ENCODE assay signal across 13 cellular contexts in genomic region chr10:124677291-124677690, GRCh38.
DNase-seq lines count a peak whose midpoint lies in the region; ATAC-seq and TF ChIP-seq lines count a peak whose summit lies in the region.
"Had no signal": no experiment of that assay in that cellular context is flagged by ENCODE, and none has a peak within 500 bp of the region (broad histone marks: within the 10 kb centered on the region; RNA-seq: fewer than 3 reads in every experiment).

No MANE protein-coding gene starts in this region.

- H3K27me3 ChIP-seq in GM23248 (replicated peaks; ENCODE audit: insufficient read depth) (no peaks in the 10 kb centered on the region), adipocyte (replicated peaks; ENCODE audit: control insufficient read depth, insufficient read depth, low read length) (no peaks in the 10 kb centered on the region), layer of hippocampus (ENCODE audit: control insufficient read depth, insufficient read depth, low read length) (no peaks in the 10 kb centered on the region), colonic mucosa (no peaks in the 10 kb centered on the region)

- ATAC-seq in stimulated activated effector memory CD8-positive, alpha-beta T cell treated with anti-CD3 and anti-CD28 coated beads, Interleukin-12 subunit alpha, Interleukin-12 subunit beta, amount 100 ng/mL, for 72 hours: no peak
- ATAC-seq: GM12878 had no signal

- H3K4me3 ChIP-seq in GM23248 (no peak overlapping the region), adipocyte (ENCODE audit: low read length) (peak overlapping the region; percentile 5), colonic mucosa (no peak overlapping the region)
- H3K4me3 ChIP-seq: GM12878, smooth muscle cell had no signal

- no peaks in the 10 kb centered on the region for H3K36me3 ChIP-seq in GM23248 (ENCODE audit: low read depth)
- peaks cover 14% of the 10 kb centered on the region for H3K36me3 ChIP-seq in adipocyte (ENCODE audit: control insufficient read depth, insufficient read depth, low read length, severe bottlenecking)
- H3K36me3 ChIP-seq in colonic mucosa: peaks cover 9% of the 10 kb centered on the region

- H3K4me1 ChIP-seq in GM23248 (ENCODE audit: insufficient read depth): 0 out of 2 replicates have a peak, but pooled peaks cover 7% of the 10 kb centered on the region
- H3K4me1 ChIP-seq in adipocyte (ENCODE audit: control insufficient read depth, insufficient read depth, low read length): peaks cover 69% of the 10 kb centered on the region
- H3K4me1 ChIP-seq in colonic mucosa: no peaks in the 10 kb centered on the region

- no peaks in the 10 kb centered on the region for H3K9me3 ChIP-seq in GM23248 (ENCODE audit: low read depth)
- no peaks in the 10 kb centered on the region for H3K9me3 ChIP-seq in adipocyte (ENCODE audit: control insufficient read depth, low read length)
- H3K9me3 ChIP-seq in colonic mucosa: no peaks in the 10 kb centered on the region

- no peak for TF ChIP-seq CTCF in colonic mucosa (IDR thresholded peaks at IDR 0.05)

- H3K9ac ChIP-seq in GM23248: peak overlapping the region; percentile 34; the same call in 1 of the 2 replicates
- H3K9ac ChIP-seq in adipocyte (ENCODE audit: low read length): peak overlapping the region; percentile 39
- no peak overlapping the region for H3K9ac ChIP-seq in colonic mucosa (ENCODE audit: low read depth in 2 of 2, low read length in 2 of 2)

- DNase-seq in GM23248: peak; percentile 59
- DNase-seq in adipocyte (ENCODE audit: low read depth): no peak
- no peak for DNase-seq in stimulated activated effector memory CD8-positive, alpha-beta T cell treated with anti-CD3 and anti-CD28 coated beads, Interleukin-12 subunit alpha, Interleukin-12 subunit beta, amount 100 ng/mL, for 72 hours (ENCODE audit: low spot score in 2 of 2)
- no peak for DNase-seq in occipital lobe (lab: John Stamatoyannopoulos, UW)
- DNase-seq in NCI-H1417 treated with DMSO at 0.1 percent for 48 hours (lab: John Stamatoyannopoulos, UW): no peak
- no peak for DNase-seq in effector CD4-positive, alpha-beta T cell
- no peak for DNase-seq in colonic mucosa
- DNase-seq: DMS 273 treated with DMSO at 0.1 percent for 48 hours, SHP77 had no signal

- H3F3A ChIP-seq in GM23248 (ENCODE audit: insufficient read depth): no peaks in the 10 kb centered on the region

- peak overlapping the region; percentile 71 for H3K4me3 Mint-ChIP-seq in stimulated activated effector memory CD8-positive, alpha-beta T cell treated with anti-CD3 and anti-CD28 coated beads, Interleukin-12 subunit alpha, Interleukin-12 subunit beta, amount 100 ng/mL, for 72 hours
- H3K4me3 Mint-ChIP-seq: mesothelial cell of epicardium had no signal

- peaks cover 25% of the 10 kb centered on the region; the same call in 1 of the 2 replicates for H3K79me2 ChIP-seq in GM23248 (ENCODE audit: insufficient read depth)

- peak overlapping the region; percentile 19; the same call in 1 of the 2 replicates for H3K27ac ChIP-seq in GM23248
- H3K27ac ChIP-seq in layer of hippocampus (ENCODE audit: low read depth, low read length): peak overlapping the region; percentile 93
- H3K27ac ChIP-seq in colonic mucosa: no peak overlapping the region

- peak overlapping the region; percentile 38 for H2AFZ ChIP-seq in GM23248

- no peaks in the 10 kb centered on the region for H4K20me1 ChIP-seq in GM23248 (ENCODE audit: insufficient read depth)

- peak overlapping the region; percentile 95 for H3K27ac Mint-ChIP-seq in stimulated activated effector memory CD8-positive, alpha-beta T cell treated with anti-CD3 and anti-CD28 coated beads, Interleukin-12 subunit alpha, Interleukin-12 subunit beta, amount 100 ng/mL, for 72 hours

- 41 to 44% methylated on average over 10 of the region's 10 CpGs for WGBS in GM23248 (ENCODE audit: low coverage in 1 of 2, low lambda C conversion rate in 2 of 2, missing lambda C conversion rate in 2 of 2), 2 experiments

- intact Hi-C loops in colonic mucosa (cut with DNase I): no loop called here

- in situ Hi-C loops in GM23248 (cut with MboI): no loop called here

- peaks cover 86% of the 10 kb centered on the region for H3K4me1 Mint-ChIP-seq in stimulated activated effector memory CD8-positive, alpha-beta T cell treated with anti-CD3 and anti-CD28 coated beads, Interleukin-12 subunit alpha, Interleukin-12 subunit beta, amount 100 ng/mL, for 72 hours

- no peaks in the 10 kb centered on the region for H3K9me2 ChIP-seq in GM23248 (ENCODE audit: insufficient read depth)

- no peaks in the 10 kb centered on the region for H3K9me3 Mint-ChIP-seq in stimulated activated effector memory CD8-positive, alpha-beta T cell treated with anti-CD3 and anti-CD28 coated beads, Interleukin-12 subunit alpha, Interleukin-12 subunit beta, amount 100 ng/mL, for 72 hours
- H3K9me3 Mint-ChIP-seq: mesothelial cell of epicardium had no signal

- no peak overlapping the region for H3K4me2 ChIP-seq in GM23248 (ENCODE audit: unreplicated experiment)
- H3K4me2 ChIP-seq: smooth muscle cell had no signal

- H3K36me3 Mint-ChIP-seq in stimulated activated effector memory CD8-positive, alpha-beta T cell treated with anti-CD3 and anti-CD28 coated beads, Interleukin-12 subunit alpha, Interleukin-12 subunit beta, amount 100 ng/mL, for 72 hours: peaks cover 87% of the 10 kb centered on the region

Comparison
In these comparisons a context has a peak if more than half of its experiments do, and no peak if none do; other contexts are left out.
1. H3K9ac ChIP-seq: peak in GM23248 (single experiment) and adipocyte (single experiment); none in colonic mucosa (0 of 2).